Comparison of ENCODE assay signal across 9 cellular contexts in genomic region chr11:93529707-93530467, GRCh38. TPM values are rescaled to one million over a fixed set of nuclear protein-coding genes. Genes with fewer than 3 reads are reported as not detected.
DNase-seq lines count a peak whose midpoint lies in the region; ATAC-seq and TF ChIP-seq lines count a peak whose summit lies in the region.
"Had no signal": no experiment of that assay in that cellular context is flagged by ENCODE, and none has a peak within 500 bp of the region (broad histone marks: within the 10 kb centered on the region; RNA-seq: fewer than 3 reads in every experiment).

No MANE protein-coding gene starts in this region.

- H3K4me3 Mint-ChIP-seq in nephron, result peak overlapping the region in 1 of 3 experiments; percentile 71

- H3K27me3 ChIP-seq in mammary epithelial cell (ENCODE audit: insufficient read depth, low read length) (no peaks in the 10 kb centered on the region), neuronal stem cell (ENCODE audit: control insufficient read depth in 3 of 3, insufficient read depth in 3 of 3, low read depth in 1 of 3, low read length in 3 of 3) (no peaks in the 10 kb centered on the region), foreskin keratinocyte (no peaks in the 10 kb centered on the region)

- H3K27ac ChIP-seq in mammary epithelial cell (ENCODE audit: insufficient read depth, low read depth, low read length), result no peak overlapping the region
- H3K27ac ChIP-seq in neuronal stem cell (replicated peaks; ENCODE audit: low read length), result no peak overlapping the region
- no peak overlapping the region for H3K27ac ChIP-seq in foreskin keratinocyte
- H3K27ac ChIP-seq: HL-60 had no signal

- no peak overlapping the region for H3K9ac ChIP-seq in mammary epithelial cell (ENCODE audit: insufficient read depth, low read length)
- H3K9ac ChIP-seq in neuronal stem cell (ENCODE audit: low read depth, low read length, poor library complexity), result no peak overlapping the region

- no TSS peak for BruUV-seq in mammary epithelial cell (replicated peaks; lab: Mats Ljungman, UMichigan)

- H3K36me3 ChIP-seq in mammary epithelial cell (ENCODE audit: insufficient read depth, low read length), result no peaks in the 10 kb centered on the region
- H3K36me3 ChIP-seq in neuronal stem cell (replicated peaks in 1 of 2; ENCODE audit: control insufficient read depth in 2 of 2, insufficient read depth in 2 of 2, low read length in 2 of 2), result peaks cover 0 to 3% of the 10 kb centered on the region in 2 donors

- TF ChIP-seq CTCF in mammary epithelial cell (conservative IDR thresholded peaks at IDR 0.05 in 1 of 2, IDR thresholded peaks at IDR 0.05 in 1 of 2; ENCODE audit: extremely low read depth in 1 of 2, insufficient read depth in 1 of 2, low read depth in 1 of 2, low read length in 2 of 2) (no peak), nephron (IDR thresholded peaks at IDR 0.05; ENCODE audit: unreplicated experiment in 3 of 3) (no peak), foreskin keratinocyte (conservative IDR thresholded peaks at IDR 0.05) (no peak)

- CTCF ChIA-PET in mammary epithelial cell (lab: Charles Lee; ENCODE audit: low non-redundant PET), result no interaction called here

- in situ Hi-C loops in mammary epithelial cell (cut with MboI; ENCODE audit: low sequenced_read_pairs in 2 of 2), result no loop called here

- H4K20me1 ChIP-seq in mammary epithelial cell (ENCODE audit: insufficient read depth, low read length), result no peaks in the 10 kb centered on the region

- no peaks in the 10 kb centered on the region for H3K36me3 Mint-ChIP-seq in nephron (ENCODE audit: low read depth)

- H3K27me3 Mint-ChIP-seq in nephron (ENCODE audit: low read depth), result no peaks in the 10 kb centered on the region

- no peak overlapping the region for H2BK12ac ChIP-seq in neuronal stem cell (ENCODE audit: low read length)

- peak overlapping the region; percentile 27 for H2AFZ ChIP-seq in mammary epithelial cell (ENCODE audit: low read depth, low read length)
- H2AFZ ChIP-seq in neuronal stem cell (ENCODE audit: low read length), result no peak overlapping the region

- H4K91ac ChIP-seq in neuronal stem cell (ENCODE audit: low read depth, low read length, poor library complexity), result no peak overlapping the region

- DNase-seq in mammary epithelial cell (no peak), NCI-H187 treated with DMSO at 0.1 percent for 48 hours (lab: John Stamatoyannopoulos, UW) (no peak), NK-92 (lab: John Stamatoyannopoulos, UW; ENCODE audit: unreplicated experiment) (no peak), neuronal stem cell (ENCODE audit: low spot score) (no peak), foreskin keratinocyte (no peak)

- no peaks in the 10 kb centered on the region for H3K79me2 ChIP-seq in mammary epithelial cell (ENCODE audit: insufficient read depth, low read length)

- H4K8ac ChIP-seq in neuronal stem cell (ENCODE audit: low read depth, low read length), result no peak overlapping the region

- dilution Hi-C loops in mammary epithelial cell (cut with HindIII; ENCODE audit: low sequenced_read_pairs), result no loop called here

- no peaks in the 10 kb centered on the region for H3K79me1 ChIP-seq in neuronal stem cell (ENCODE audit: low read depth, low read length)

- ATAC-seq in GM18517 (IDR thresholded peaks at IDR 0.05; ENCODE audit: unreplicated experiment) (peak; percentile 38), HG03039 (IDR thresholded peaks at IDR 0.05; ENCODE audit: unreplicated experiment) (peak; percentile 44), foreskin keratinocyte (no peak)

- H3K27ac Mint-ChIP-seq in nephron, result peak overlapping the region; percentile 80 to 96 (median 83)

- no peak overlapping the region for H2BK5ac ChIP-seq in neuronal stem cell (ENCODE audit: low read length)

- H3K4me1 ChIP-seq in mammary epithelial cell (ENCODE audit: insufficient read depth, low read length) (no peaks in the 10 kb centered on the region), neuronal stem cell (ENCODE audit: control insufficient read depth in 2 of 2, insufficient read depth in 1 of 2, low read depth in 1 of 2, low read length in 2 of 2) (peaks cover 5 to 22% of the 10 kb centered on the region in 2 donors), foreskin keratinocyte (no peaks in the 10 kb centered on the region)

- intact Hi-C loops in mammary epithelial cell (cut with micrococcal nuclease), result no loop called here

- H3K9me3 Mint-ChIP-seq in nephron, result no peaks in the 10 kb centered on the region

- 58% methylated on average over 9 of the region's 9 CpGs for WGBS in mammary epithelial cell (ENCODE audit: low coverage, missing lambda C conversion rate)
- WGBS in neuronal stem cell (ENCODE audit: extremely low coverage in 2 of 2, insufficient read length in 2 of 2, insufficient replicate concordance in 1 of 2), 2 donors, result no CpG with 5 or more reads among the region's 9 CpGs

- no peak overlapping the region for H3K4me3 ChIP-seq in mammary epithelial cell (replicated peaks in 1 of 3; ENCODE audit: insufficient read depth in 1 of 3, low read depth in 2 of 3, low read length in 3 of 3)
- H3K4me3 ChIP-seq in neuronal stem cell (ENCODE audit: low read length in 2 of 2), result no peak overlapping the region

- no peak overlapping the region for H3K18ac ChIP-seq in neuronal stem cell (ENCODE audit: low read length)

- no peak overlapping the region for H2BK15ac ChIP-seq in neuronal stem cell (ENCODE audit: low read length)

- no peak overlapping the region for H3K14ac ChIP-seq in neuronal stem cell (ENCODE audit: low read length)

- H3K4ac ChIP-seq in neuronal stem cell (ENCODE audit: low read length), result no peak overlapping the region

- H3K9me3 ChIP-seq in mammary epithelial cell (replicated peaks; ENCODE audit: insufficient read depth, low read length) (no peaks in the 10 kb centered on the region), neuronal stem cell (replicated peaks in 1 of 2; ENCODE audit: control insufficient read depth in 2 of 2, insufficient read depth in 1 of 2, low read depth in 1 of 2, low read length in 2 of 2) (peaks cover 0 to 3% of the 10 kb centered on the region in 2 donors)

- no peak overlapping the region for H3K4me2 ChIP-seq in mammary epithelial cell (ENCODE audit: insufficient read depth, low read depth, low read length)
- H3K4me2 ChIP-seq in neuronal stem cell (ENCODE audit: insufficient read depth, low read length, poor library complexity, severe bottlenecking), result no peak overlapping the region

- H2AK5ac ChIP-seq in neuronal stem cell (ENCODE audit: low read depth, low read length), result no peak overlapping the region

- no peak overlapping the region for H3K23ac ChIP-seq in neuronal stem cell (ENCODE audit: low read depth, low read length, poor library complexity)

- H3K4me1 Mint-ChIP-seq in nephron, result peaks cover 79% of the 10 kb centered on the region

- no peak overlapping the region for H2BK120ac ChIP-seq in neuronal stem cell (ENCODE audit: low read depth, low read length)

RNA-seq across cellular contexts. Expression of gene SMCO4, which starts 13.3 kb away (rescaled TPM):
- total RNA-seq in mammary epithelial cell (1 to 10 TPM; 2.2 to 3.6 TPM), foreskin keratinocyte (6.2 and 8.4 TPM in 2 replicates)
- polyA plus RNA-seq in mammary epithelial cell (3.6 TPM), foreskin keratinocyte (8.5 and 11.5 TPM in 2 replicates)
- 6.1 TPM for polyA minus RNA-seq in mammary epithelial cell
- polyA plus RNA-seq in neuronal stem cell (2013, experiment 1 of 2), result 43.7 TPM
- 48.5 TPM for polyA plus RNA-seq in neuronal stem cell (2013, experiment 2 of 2)
